8 cellular contexts compared by ENCODE assay signal in the genomic region with DNA sequence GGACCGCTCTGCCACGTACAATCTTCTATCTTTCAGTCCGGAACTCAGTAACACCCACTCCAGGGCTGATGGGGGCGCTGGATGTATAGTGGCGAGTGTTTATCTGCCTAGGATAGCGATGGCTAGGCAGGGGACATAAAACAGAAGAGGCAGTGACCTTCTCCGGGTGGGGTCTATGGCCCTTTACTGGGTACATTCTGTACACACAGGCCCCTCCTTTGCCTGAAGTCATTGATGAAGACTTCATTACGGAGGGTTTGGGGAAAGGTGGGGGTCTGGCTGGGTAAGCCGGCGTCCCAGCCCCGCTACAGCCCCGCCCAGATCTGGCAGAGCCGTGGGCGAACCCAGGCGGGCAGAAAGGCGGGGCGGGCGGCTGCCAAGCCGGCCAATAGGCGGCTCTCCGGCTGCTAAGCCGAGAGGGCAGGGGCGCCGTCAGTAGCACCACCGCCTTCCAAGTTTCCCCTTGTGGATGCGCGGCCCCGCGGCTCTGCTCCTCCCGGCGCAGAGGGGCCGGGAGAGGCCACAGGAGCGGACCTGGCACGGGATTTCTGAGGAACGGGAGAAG. TPM values are rescaled to one million over a fixed set of nuclear protein-coding genes. Genes with fewer than 3 reads are reported as not detected.
A peak's percentile ranks its signal among the peaks of the same experiment; 100 is the strongest.
DNase-seq lines count a peak whose midpoint lies in the region; ATAC-seq and TF ChIP-seq lines count a peak whose summit lies in the region.

A gene with protein sequence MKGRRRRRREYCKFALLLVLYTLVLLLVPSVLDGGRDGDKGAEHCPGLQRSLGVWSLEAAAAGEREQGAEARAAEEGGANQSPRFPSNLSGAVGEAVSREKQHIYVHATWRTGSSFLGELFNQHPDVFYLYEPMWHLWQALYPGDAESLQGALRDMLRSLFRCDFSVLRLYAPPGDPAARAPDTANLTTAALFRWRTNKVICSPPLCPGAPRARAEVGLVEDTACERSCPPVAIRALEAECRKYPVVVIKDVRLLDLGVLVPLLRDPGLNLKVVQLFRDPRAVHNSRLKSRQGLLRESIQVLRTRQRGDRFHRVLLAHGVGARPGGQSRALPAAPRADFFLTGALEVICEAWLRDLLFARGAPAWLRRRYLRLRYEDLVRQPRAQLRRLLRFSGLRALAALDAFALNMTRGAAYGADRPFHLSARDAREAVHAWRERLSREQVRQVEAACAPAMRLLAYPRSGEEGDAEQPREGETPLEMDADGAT (plus strand): TSS at position 435 of the 565 bp plus-strand sequence. CDS start 167 bp downstream, outside the sequence.

- peak within 1 kb of the TSS; percentile 66 for H3K4me3 Mint-ChIP-seq in progenitor cell of endocrine pancreas (ENCODE audit: low read depth)

- peaks cover 2% of the 10 kb centered on the region for H3K36me3 Mint-ChIP-seq in progenitor cell of endocrine pancreas (ENCODE audit: insufficient read depth)

- H3K4me1 Mint-ChIP-seq in progenitor cell of endocrine pancreas (ENCODE audit: low read depth): no peaks in the 10 kb centered on the region

- peaks cover 39% of the 10 kb centered on the region for H3K27me3 Mint-ChIP-seq in progenitor cell of endocrine pancreas

- in situ Hi-C loops in G401 (cut with HindIII; ENCODE audit: low sequenced_read_pairs): no loop called here

- DNase-seq in G401 (ENCODE audit: low spot score) (peak; percentile 42), HCEC 1CT (peak; percentile 61), NCI-H1048 (lab: John Stamatoyannopoulos, UW) (peak; percentile 3), SW480 (ENCODE audit: low spot score) (peak; percentile 71), left cardiac atrium (peak; percentile 79), progenitor cell of endocrine pancreas (ENCODE audit: low spot score, unreplicated experiment) (peak; percentile 12), superior temporal gyrus (ENCODE audit: extremely low spot score) (no peak)

- intact Hi-C loops in left cardiac atrium (cut with DNase I): loop anchor here in 1 of 2 donors (10.0 kb wide), 1 partner anchor 71 kb away; no protein-coding TSS in a partner anchor

- H3K27ac Mint-ChIP-seq in progenitor cell of endocrine pancreas: no peak within 1 kb of the TSS

- no peak for TF ChIP-seq CTCF in progenitor cell of endocrine pancreas (IDR thresholded peaks at IDR 0.05; ENCODE audit: unreplicated experiment)

- peak; percentile 84 to 90 for ATAC-seq in left cardiac atrium

- H3K9me3 Mint-ChIP-seq in progenitor cell of endocrine pancreas (ENCODE audit: low read depth): peaks cover 5% of the 10 kb centered on the region

- peak within 1 kb of the TSS; percentile 45 for H3K27ac ChIP-seq in angular gyrus (ENCODE audit: low read depth, low read length)

RNA-seq across cellular contexts. Expression of the gene that starts here (rescaled TPM):
- total RNA-seq in G401 (2014; rRNA removed; shearing (Covaris generic)): 0.20 and 3.6 TPM in 2 replicates
- total RNA-seq in left cardiac atrium (10 to 100 TPM; 11.8 to 29.0 TPM), progenitor cell of endocrine pancreas (0.80 and 1.1 TPM in 2 replicates)
